9 cellular contexts compared by ENCODE assay signal in genomic region chr18:48037481-48038271, GRCh38.
DNase-seq lines count a peak whose midpoint lies in the region; ATAC-seq and TF ChIP-seq lines count a peak whose summit lies in the region.
"Had no signal": no experiment of that assay in that cellular context is flagged by ENCODE, and none has a peak within 500 bp of the region (broad histone marks: within the 10 kb centered on the region; RNA-seq: fewer than 3 reads in every experiment).

No MANE protein-coding gene starts in this region.

- no peaks in the 10 kb centered on the region for H3K9me3 Mint-ChIP-seq in activated naive CD4-positive, alpha-beta T cell treated with anti-CD3 and anti-CD28 coated beads, Interleukin-2, amount 10 ng/mL, durations not matched to agents 7 days and 5 days

- peak; percentile 38 for TF ChIP-seq CTCF in PC-3 (conservative IDR thresholded peaks at IDR 0.05; ENCODE audit: low read depth, low read length)
- peak; percentile 34 for TF ChIP-seq CTCF in fibroblast of pulmonary artery (IDR thresholded peaks at IDR 0.05; ENCODE audit: low read length, missing control alignments)

- H3K4me3 ChIP-seq in PC-3 (ENCODE audit: low read length) (no peak overlapping the region), fibroblast of pulmonary artery (replicated peaks; ENCODE audit: low read depth, low read length) (no peak overlapping the region)

- ATAC-seq in PC-3 (no peak), sciatic nerve (peak; percentile 15), HG03520 (IDR thresholded peaks at IDR 0.05; ENCODE audit: unreplicated experiment) (no peak)

- CTCF ChIA-PET in PC-3 (lab: Charles Lee), result no interaction called here
- CTCF ChIA-PET in activated naive CD4-positive, alpha-beta T cell treated with anti-CD3 and anti-CD28 coated beads, Interleukin-2, amount 10 ng/mL, durations not matched to agents 7 days and 5 days (lab: Charles Lee), result interaction anchor here (1.2 kb wide), 1 partner anchor 263 kb away, joined by 3 read pairs; no protein-coding TSS in a partner anchor

- no peak overlapping the region for H3K9ac ChIP-seq in PC-3 (ENCODE audit: low read length)

- no peaks in the 10 kb centered on the region for H3K9me3 ChIP-seq in PC-3 (ENCODE audit: low read length)

- H3K4me1 Mint-ChIP-seq in activated naive CD4-positive, alpha-beta T cell treated with anti-CD3 and anti-CD28 coated beads, Interleukin-2, amount 10 ng/mL, durations not matched to agents 7 days and 5 days, result no peaks in the 10 kb centered on the region

- no peaks in the 10 kb centered on the region for H3F3A ChIP-seq in PC-3 (ENCODE audit: low read length, unreplicated experiment)

- no peaks in the 10 kb centered on the region for H3K79me2 ChIP-seq in PC-3 (ENCODE audit: low read length)

- no peak overlapping the region for H3K27ac ChIP-seq in PC-3 (ENCODE audit: low read length)

- H4K20me1 ChIP-seq in PC-3 (ENCODE audit: low read length), result no peaks in the 10 kb centered on the region

- no peaks in the 10 kb centered on the region for H3K36me3 Mint-ChIP-seq in activated naive CD4-positive, alpha-beta T cell treated with anti-CD3 and anti-CD28 coated beads, Interleukin-2, amount 10 ng/mL, durations not matched to agents 7 days and 5 days

- POLR2A ChIA-PET in PC-3 (lab: Charles Lee; ENCODE audit: unreplicated experiment), result no interaction called here

- no peak overlapping the region for H3K4me2 ChIP-seq in PC-3 (ENCODE audit: low read length)

- intact Hi-C loops in PC-3 (cut with micrococcal nuclease) (loop anchor here (10.0 kb wide), 1 partner anchor 97 kb away; no protein-coding TSS in a partner anchor), sciatic nerve (cut with DNase I) (no loop called here)

- DNase-seq in NCI-H2029 (lab: John Stamatoyannopoulos, UW) (peak; percentile 17), NCI-H2029 treated with DMSO at 0.1 percent for 48 hours (lab: John Stamatoyannopoulos, UW) (no peak), PC-3 (no peak), fibroblast of pulmonary artery (ENCODE audit: low read depth) (peak; percentile 23), sciatic nerve (ENCODE audit: low spot score) (peak; percentile 45), C1 segment of cervical spinal cord (lab: John Stamatoyannopoulos, UW) (no peak)
- no peak for DNase-seq in activated naive CD4-positive, alpha-beta T cell treated with anti-CD3 and anti-CD28 coated beads, Interleukin-2, amount 10 ng/mL, durations not matched to agents 7 days and 5 days
- DNase-seq: caudate nucleus had no signal

- H3K27me3 Mint-ChIP-seq in activated naive CD4-positive, alpha-beta T cell treated with anti-CD3 and anti-CD28 coated beads, Interleukin-2, amount 10 ng/mL, durations not matched to agents 7 days and 5 days, result peaks cover 15% of the 10 kb centered on the region

- no peak overlapping the region for H2AFZ ChIP-seq in PC-3 (ENCODE audit: low read length)

- H3K27me3 ChIP-seq in PC-3 (ENCODE audit: low read length), result no peaks in the 10 kb centered on the region

- no peak overlapping the region for H3K4me3 Mint-ChIP-seq in activated naive CD4-positive, alpha-beta T cell treated with anti-CD3 and anti-CD28 coated beads, Interleukin-2, amount 10 ng/mL, durations not matched to agents 7 days and 5 days

- H3K27ac Mint-ChIP-seq in activated naive CD4-positive, alpha-beta T cell treated with anti-CD3 and anti-CD28 coated beads, Interleukin-2, amount 10 ng/mL, durations not matched to agents 7 days and 5 days, result no peak overlapping the region

- H3K36me3 ChIP-seq in PC-3 (ENCODE audit: low read depth, low read length), result no peaks in the 10 kb centered on the region

- BruUV-seq in PC-3 (replicated peaks; lab: Mats Ljungman, UMichigan), result no TSS peak

- H3K4me1 ChIP-seq in PC-3 (ENCODE audit: insufficient read depth, low read length), result peaks cover 9% of the 10 kb centered on the region; the same call in 1 of the 2 replicates

- no peaks in the 10 kb centered on the region for H3K9me2 ChIP-seq in PC-3 (replicated peaks; ENCODE audit: low read length)

Comparison
In these comparisons a context has a peak if more than half of its experiments do, and no peak if none do; other contexts are left out.
1. DNase-seq: peak in NCI-H2029 (single experiment), fibroblast of pulmonary artery (single experiment) and sciatic nerve (single experiment); none in NCI-H2029 treated with DMSO at 0.1 percent for 48 hours (single experiment), PC-3 (single experiment), C1 segment of cervical spinal cord (0 of 14) and activated naive CD4-positive, alpha-beta T cell treated with anti-CD3 and anti-CD28 coated beads, Interleukin-2, amount 10 ng/mL, durations not matched to agents 7 days and 5 days (single experiment).